Comparison of ENCODE assay signal across 3 cellular contexts in the genomic region with DNA sequence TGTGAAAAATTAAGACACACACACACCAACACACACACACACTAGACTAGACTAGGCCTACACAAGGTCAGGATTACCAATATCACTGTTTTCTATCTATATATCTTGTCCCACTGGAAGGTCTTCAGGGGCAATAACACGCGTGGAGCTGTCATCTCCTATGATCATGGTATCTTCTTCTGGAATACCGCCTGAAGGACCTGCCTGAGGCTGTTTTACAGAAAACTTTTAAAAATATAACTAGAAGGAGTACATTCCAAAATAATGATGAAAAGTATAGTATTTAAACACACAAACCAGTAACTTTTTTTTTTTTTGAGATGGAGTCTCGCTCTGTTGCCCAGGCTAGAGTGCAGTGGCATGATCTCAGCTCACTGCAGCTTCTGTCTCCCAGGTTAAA.
"Had no signal": no experiment of that assay in that cellular context is flagged by ENCODE, and none has a peak within 500 bp of the region (broad histone marks: within the 10 kb centered on the region; RNA-seq: fewer than 3 reads in every experiment).

No MANE protein-coding gene starts in this region.

- ATAC-seq: GM12878 had no signal

- H3K4me3 ChIP-seq: GM12878 had no signal

- DNase-seq: GDM1, GF-D8 had no signal
